In the genomic region with DNA sequence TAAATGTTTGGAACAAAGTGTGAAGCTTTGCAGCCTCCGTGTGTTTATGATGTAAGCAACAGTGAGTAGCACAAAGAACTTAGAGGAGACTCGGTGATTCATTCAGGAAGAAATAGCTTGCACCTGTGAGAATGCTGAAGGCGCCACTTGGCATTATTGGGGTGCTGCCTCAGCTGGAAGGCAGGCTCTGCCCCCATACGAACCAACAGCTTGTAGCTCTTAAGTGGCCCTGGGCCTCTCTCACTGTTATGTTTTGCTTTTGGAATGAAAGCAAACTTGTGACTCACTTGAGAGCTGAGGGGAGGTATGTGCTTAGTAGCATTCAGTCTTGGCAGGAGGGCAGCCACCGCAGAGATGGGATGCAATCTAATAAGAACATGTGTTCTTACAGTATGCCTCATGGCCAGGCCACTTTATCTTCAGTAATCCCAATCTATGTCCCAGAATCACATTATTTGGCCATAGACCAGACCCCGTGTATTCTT, we compare ENCODE assay signal across 9 cellular contexts.
DNase-seq lines count a peak whose midpoint lies in the region; ATAC-seq and TF ChIP-seq lines count a peak whose summit lies in the region.
"Had no signal": no experiment of that assay in that cellular context is flagged by ENCODE, and none has a peak within 500 bp of the region (broad histone marks: within the 10 kb centered on the region; RNA-seq: fewer than 3 reads in every experiment).

No MANE protein-coding gene starts in this region.

- H3K36me3 Mint-ChIP-seq in MCF 10A (ENCODE audit: insufficient read depth, unreplicated experiment): no peaks in the 10 kb centered on the region
- H3K36me3 Mint-ChIP-seq: naive B cell had no signal

- no peak overlapping the region for H4K8ac ChIP-seq in mesenchymal stem cell (ENCODE audit: low read length)

- no TSS peak for BruUV-seq in MCF 10A (replicated peaks; lab: Mats Ljungman, UMichigan)

- H3K79me1 ChIP-seq in mesenchymal stem cell (replicated peaks; ENCODE audit: low read length, poor library complexity, severe bottlenecking): no peaks in the 10 kb centered on the region

- no peak overlapping the region for H2BK120ac ChIP-seq in mesenchymal stem cell (ENCODE audit: low read depth, low read length)

- H3K4me3 Mint-ChIP-seq in MCF 10A (ENCODE audit: unreplicated experiment): no peak overlapping the region
- H3K4me3 Mint-ChIP-seq: naive B cell had no signal

- H3K9ac ChIP-seq in mesenchymal stem cell (ENCODE audit: low read length): peak overlapping the region; percentile 32

- H3K4me3 ChIP-seq in breast epithelium: no peak overlapping the region
- H3K4me3 ChIP-seq in cardiac fibroblast (replicated peaks in 1 of 2; ENCODE audit: low read depth in 2 of 2, low read length in 2 of 2): no peak overlapping the region
- peak overlapping the region in 1 of 2 experiments; percentile 22 for H3K4me3 ChIP-seq in mesenchymal stem cell (ENCODE audit: insufficient read depth in 1 of 2, low read depth in 1 of 2, low read length in 2 of 2)
- no peak overlapping the region for H3K4me3 ChIP-seq in aorta (ENCODE audit: low read length in 2 of 2)

- H3K36me3 ChIP-seq in breast epithelium (no peaks in the 10 kb centered on the region), mesenchymal stem cell (ENCODE audit: control insufficient read depth in 1 of 2, insufficient read depth in 2 of 2, low read depth in 1 of 2, low read length in 2 of 2) (no peaks in the 10 kb centered on the region), aorta (ENCODE audit: control insufficient read depth in 1 of 2, insufficient read depth in 2 of 2, low read length in 1 of 2) (no peaks in the 10 kb centered on the region)

- WGBS in mesenchymal stem cell: 21% methylated on average over 5 of the region's 6 CpGs
- 5 to 6% methylated on average over 6 of the region's 6 CpGs for WGBS in aorta, 2 donors

- H2AFZ ChIP-seq in mesenchymal stem cell (ENCODE audit: low read depth, low read length): no peak overlapping the region

- no peaks in the 10 kb centered on the region for H3K27me3 ChIP-seq in breast epithelium
- no peaks in the 10 kb centered on the region for H3K27me3 ChIP-seq in mesenchymal stem cell (ENCODE audit: control insufficient read depth in 1 of 2, insufficient read depth in 1 of 2, low read length in 2 of 2)
- H3K27me3 ChIP-seq in aorta (ENCODE audit: control insufficient read depth in 1 of 2, insufficient read depth in 2 of 2, low read length in 1 of 2): no peaks in the 10 kb centered on the region

- peak overlapping the region in 1 of 2 experiments; percentile 32 for H2BK12ac ChIP-seq in mesenchymal stem cell (ENCODE audit: low read length in 2 of 2)

- H4K91ac ChIP-seq in mesenchymal stem cell (ENCODE audit: low read length): no peak overlapping the region

- H3K4me1 ChIP-seq in breast epithelium: no peaks in the 10 kb centered on the region
- peaks cover 4% of the 10 kb centered on the region for H3K4me1 ChIP-seq in mesenchymal stem cell (ENCODE audit: control insufficient read depth, insufficient read depth, low read depth, low read length)
- peaks cover 2 to 3% of the 10 kb centered on the region in 2 donors for H3K4me1 ChIP-seq in aorta (ENCODE audit: control insufficient read depth in 1 of 2, insufficient read depth in 2 of 2, low read length in 2 of 2)

- DNase-seq in MCF 10A (ENCODE audit: unreplicated experiment): peak; percentile 83
- DNase-seq in breast epithelium (ENCODE audit: low spot score in 2 of 2): no peak
- DNase-seq in cardiac fibroblast (ENCODE audit: low read depth in 2 of 2): peak; percentile 95 to 98
- peak; percentile 96 for DNase-seq in mesenchymal stem cell
- DNase-seq in aorta: peak in 1 of 2 donors; percentile 71
- no peak for DNase-seq in GM20000 (ENCODE audit: low spot score)
- DNase-seq: naive B cell had no signal

- H3K4me2 ChIP-seq in mesenchymal stem cell (ENCODE audit: low read length, poor library complexity, severe bottlenecking): peak overlapping the region; percentile 52

- H3K4ac ChIP-seq in mesenchymal stem cell (ENCODE audit: low read depth in 1 of 2, low read length in 2 of 2): no peak overlapping the region

- no peak overlapping the region for H2BK15ac ChIP-seq in mesenchymal stem cell (ENCODE audit: low read depth, poor library complexity, severe bottlenecking)

- TF ChIP-seq POLR2A in breast epithelium (IDR thresholded peaks at IDR 0.05): no peak

- POLR2A ChIA-PET in MCF 10A (lab: Yijun Ruan, JAX): interaction anchor here (0.8 to 1.2 kb wide), 2 partner anchors 9 to 729 kb away, joined by 3 read pairs; no protein-coding TSS in a partner anchor

- no peak overlapping the region for H2AK5ac ChIP-seq in mesenchymal stem cell (ENCODE audit: low read length, severe bottlenecking)

- peak overlapping the region; percentile 69 for H2BK5ac ChIP-seq in mesenchymal stem cell (ENCODE audit: low read depth, low read length, poor library complexity, severe bottlenecking)

- no peak overlapping the region for H3K27ac ChIP-seq in breast epithelium
- H3K27ac ChIP-seq in mesenchymal stem cell (ENCODE audit: low read length, poor library complexity, severe bottlenecking): peak overlapping the region; percentile 97
- H3K27ac ChIP-seq in aorta (ENCODE audit: low read depth in 1 of 2, low read length in 2 of 2): peak overlapping the region in 1 of 2 donors; percentile 66

- H3K27me3 Mint-ChIP-seq in MCF 10A (ENCODE audit: insufficient read depth, unreplicated experiment): no peaks in the 10 kb centered on the region

- CTCF ChIA-PET in MCF 10A (lab: Yijun Ruan, JAX): interaction anchor here (0.6 to 3.0 kb wide), 28 partner anchors 9 to 1092 kb away, joined by 3 to 28 read pairs (median 4); no protein-coding TSS in a partner anchor

- no peaks in the 10 kb centered on the region for H3K9me3 Mint-ChIP-seq in MCF 10A (ENCODE audit: unreplicated experiment)

- TF ChIP-seq CTCF in MCF 10A (IDR thresholded peaks at IDR 0.05; ENCODE audit: unreplicated experiment) (no peak), breast epithelium (IDR thresholded peaks at IDR 0.05) (no peak), cardiac fibroblast (IDR thresholded peaks at IDR 0.05; ENCODE audit: low read depth, low read length) (no peak), GM20000 (IDR thresholded peaks at IDR 0.05; ENCODE audit: extremely low read depth, missing control alignments) (no peak)

- peak overlapping the region in 1 of 2 experiments; percentile 64 for H3K18ac ChIP-seq in mesenchymal stem cell (ENCODE audit: low read depth in 1 of 2, low read length in 2 of 2)

- peak overlapping the region; percentile 59 for H3K27ac Mint-ChIP-seq in MCF 10A (ENCODE audit: low read depth, unreplicated experiment)
- H3K27ac Mint-ChIP-seq: naive B cell had no signal

- H3K23ac ChIP-seq in mesenchymal stem cell (ENCODE audit: low read length in 2 of 2): no peak overlapping the region

- H3K14ac ChIP-seq in mesenchymal stem cell (ENCODE audit: low read length in 2 of 2): no peak overlapping the region

- ATAC-seq in aorta (ENCODE audit: low FRiP score) (peak; percentile 57), HG03354 (IDR thresholded peaks at IDR 0.05; ENCODE audit: poor library complexity, severe bottlenecking, unreplicated experiment) (no peak), GM21390 (IDR thresholded peaks at IDR 0.05; ENCODE audit: unreplicated experiment) (no peak)

- peaks cover 12% of the 10 kb centered on the region for H3K4me1 Mint-ChIP-seq in MCF 10A (ENCODE audit: insufficient read depth, unreplicated experiment)

- intact Hi-C loops in MCF 10A (cut with micrococcal nuclease): loop anchor here (2.0 to 5.0 kb wide), 2 partner anchors 265 to 721 kb away; no protein-coding TSS in a partner anchor
- intact Hi-C loops in breast epithelium (cut with DNase I; ENCODE audit: low total_unique reads): no loop called here
- intact Hi-C loops in aorta (cut with DNase I): loop anchor here (10.0 kb wide), 2 partner anchors 47 to 587 kb away; no protein-coding TSS in a partner anchor

- no peaks in the 10 kb centered on the region for H3K9me3 ChIP-seq in breast epithelium
- H3K9me3 ChIP-seq in mesenchymal stem cell (ENCODE audit: control insufficient read depth, low read length): no peaks in the 10 kb centered on the region
- no peaks in the 10 kb centered on the region for H3K9me3 ChIP-seq in aorta (ENCODE audit: control insufficient read depth, low read length)

Comparison
In these comparisons a context has a peak if more than half of its experiments do, and no peak if none do; other contexts are left out.
1. DNase-seq: peak in MCF 10A (single experiment), cardiac fibroblast (2 of 2) and mesenchymal stem cell (single experiment); none in breast epithelium (0 of 2) and GM20000 (single experiment).